ENCODE assay signal across 10 cellular contexts in the genomic region with DNA sequence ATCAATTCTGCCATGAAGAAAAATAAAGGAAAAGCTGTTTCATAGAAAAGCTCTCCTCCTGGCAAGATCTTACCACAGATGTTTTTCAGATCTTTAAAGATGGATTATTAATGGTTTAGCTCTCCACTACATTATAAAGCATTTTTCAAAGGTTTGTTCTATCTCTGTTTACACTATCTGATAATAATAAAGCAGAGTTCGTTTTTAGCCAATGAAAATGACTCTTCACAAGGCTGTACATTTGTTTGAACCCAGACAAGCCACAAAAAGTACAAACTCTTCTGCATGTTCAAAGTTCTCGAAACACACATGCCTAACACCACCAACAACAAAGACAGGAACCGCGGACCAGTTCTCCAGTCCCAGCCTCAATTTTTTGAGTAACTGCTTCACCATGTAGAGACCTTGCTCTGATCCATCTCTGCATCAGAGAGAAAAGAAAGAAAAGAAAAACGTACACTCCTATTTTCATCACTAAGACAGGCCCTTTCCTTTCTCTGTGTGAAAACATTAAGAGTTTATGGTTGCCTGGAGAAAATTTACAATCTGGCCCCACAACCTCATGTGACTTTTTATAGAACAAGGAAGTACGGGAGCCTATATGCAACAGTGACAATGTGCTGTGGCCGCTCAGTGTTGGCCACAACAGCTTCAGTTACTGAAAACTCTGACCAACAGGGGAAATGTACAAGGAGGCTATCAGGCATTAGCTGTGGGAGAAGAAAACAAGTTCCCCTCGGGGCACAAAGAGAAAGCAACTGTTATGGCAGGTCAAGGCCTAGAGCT.
DNase-seq lines count a peak whose midpoint lies in the region; ATAC-seq, FAIRE-seq and TF ChIP-seq lines count a peak whose summit lies in the region.
"Had no signal": no experiment of that assay in that cellular context is flagged by ENCODE, and none has a peak within 500 bp of the region (broad histone marks: within the 10 kb centered on the region; RNA-seq: fewer than 3 reads in every experiment).

No MANE protein-coding gene starts in this region.

- peak; percentile 47 for ATAC-seq in HG03342 (IDR thresholded peaks at IDR 0.05; ENCODE audit: unreplicated experiment)
- peak; percentile 7 to 34 for ATAC-seq in naive B cell (ENCODE audit: low read depth in 2 of 2)

- FAIRE-seq in GM12891 (lab: Jason Lieb, UNC): peak; percentile 87
- FAIRE-seq: astrocyte had no signal

- H3K9me3 Mint-ChIP-seq in activated T-helper 1 cell treated with anti-CD3 and anti-CD28 coated beads, Interleukin-12 subunit alpha, Interleukin-12 subunit beta, Interleukin-2, Interleukin-4 antibody, amounts not matched to agents 30 ng/mL and 10 ng/mL and 1 ng/mL, durations not matched to agents 14 hours and 24 hours and 36 hours: peaks cover 5% of the 10 kb centered on the region
- H3K9me3 Mint-ChIP-seq in naive B cell: peaks cover 0 to 8% (median 0%) of the 10 kb centered on the region in 7 donors

- peaks cover 11% of the 10 kb centered on the region for H3K36me3 Mint-ChIP-seq in activated T-helper 1 cell treated with anti-CD3 and anti-CD28 coated beads, Interleukin-12 subunit alpha, Interleukin-12 subunit beta, Interleukin-2, Interleukin-4 antibody, amounts not matched to agents 30 ng/mL and 10 ng/mL and 1 ng/mL, durations not matched to agents 14 hours and 24 hours and 36 hours (ENCODE audit: low read depth)
- H3K36me3 Mint-ChIP-seq in naive B cell: peaks cover 0 to 17% of the 10 kb centered on the region in 2 donors

- no peaks in the 10 kb centered on the region for H3K27me3 Mint-ChIP-seq in activated T-helper 1 cell treated with anti-CD3 and anti-CD28 coated beads, Interleukin-12 subunit alpha, Interleukin-12 subunit beta, Interleukin-2, Interleukin-4 antibody, amounts not matched to agents 30 ng/mL and 10 ng/mL and 1 ng/mL, durations not matched to agents 14 hours and 24 hours and 36 hours (ENCODE audit: insufficient read depth)
- H3K27me3 Mint-ChIP-seq in naive B cell: no peaks in the 10 kb centered on the region

- DNase-seq in GM12891 (ENCODE audit: insufficient read length, low spot score) (no peak), naive B cell (peak; percentile 48), cerebellar cortex (ENCODE audit: low spot score) (no peak), pons (ENCODE audit: low spot score) (no peak), DMS 273 treated with DMSO at 0.1 percent for 48 hours (lab: John Stamatoyannopoulos, UW) (no peak), NCI-H82 treated with DMSO at 0.1 percent for 48 hours (lab: John Stamatoyannopoulos, UW; ENCODE audit: unreplicated experiment) (no peak)
- DNase-seq in activated T-helper 1 cell treated with anti-CD3 and anti-CD28 coated beads, Interleukin-12 subunit alpha, Interleukin-12 subunit beta, Interleukin-2, Interleukin-4 antibody, amounts not matched to agents 30 ng/mL and 10 ng/mL and 1 ng/mL, durations not matched to agents 14 hours and 24 hours and 36 hours (ENCODE audit: low spot score): no peak
- DNase-seq: NCI-H187 treated with DMSO at 0.1 percent for 48 hours had no signal

- peak overlapping the region; percentile 69 for H3K4me3 Mint-ChIP-seq in activated T-helper 1 cell treated with anti-CD3 and anti-CD28 coated beads, Interleukin-12 subunit alpha, Interleukin-12 subunit beta, Interleukin-2, Interleukin-4 antibody, amounts not matched to agents 30 ng/mL and 10 ng/mL and 1 ng/mL, durations not matched to agents 14 hours and 24 hours and 36 hours
- peak overlapping the region; percentile 12 to 82 (median 52) for H3K4me3 Mint-ChIP-seq in naive B cell

- peak overlapping the region; percentile 99 for H3K27ac Mint-ChIP-seq in activated T-helper 1 cell treated with anti-CD3 and anti-CD28 coated beads, Interleukin-12 subunit alpha, Interleukin-12 subunit beta, Interleukin-2, Interleukin-4 antibody, amounts not matched to agents 30 ng/mL and 10 ng/mL and 1 ng/mL, durations not matched to agents 14 hours and 24 hours and 36 hours
- H3K27ac Mint-ChIP-seq in naive B cell: peak overlapping the region; percentile 94 to 99 (median 97)

- H3K4me1 Mint-ChIP-seq in activated T-helper 1 cell treated with anti-CD3 and anti-CD28 coated beads, Interleukin-12 subunit alpha, Interleukin-12 subunit beta, Interleukin-2, Interleukin-4 antibody, amounts not matched to agents 30 ng/mL and 10 ng/mL and 1 ng/mL, durations not matched to agents 14 hours and 24 hours and 36 hours (ENCODE audit: low read depth): peaks cover 99% of the 10 kb centered on the region
- peaks cover 44 to 60% (median 58%) of the 10 kb centered on the region in 3 donors for H3K4me1 Mint-ChIP-seq in naive B cell

- TF ChIP-seq POLR2A in GM12891 (IDR thresholded peaks at IDR 0.05; ENCODE audit: low read depth, low read length): no peak

- intact Hi-C loops in activated T-helper 1 cell treated with anti-CD3 and anti-CD28 coated beads, Interleukin-12 subunit alpha, Interleukin-12 subunit beta, Interleukin-2, Interleukin-4 antibody, amounts not matched to agents 30 ng/mL and 10 ng/mL and 1 ng/mL, durations not matched to agents 14 hours and 24 hours and 36 hours (cut with micrococcal nuclease): loop anchor here (1.0 to 10.0 kb wide), 11 partner anchors 22 to 1229 kb away; partner anchors contain the start of genes PTGER4 and TTC33

TF ChIP-seq in GM12891, 5 proteins besides CTCF, POLR2A, EP300 and RAD21:
- TF ChIP-seq TAF1 (IDR thresholded peaks at IDR 0.05; ENCODE audit: low read depth, low read length): no peak
- no peak for TF ChIP-seq POU2F2 (IDR thresholded peaks at IDR 0.05; ENCODE audit: low read depth, low read length)
- TF ChIP-seq PAX5 (IDR thresholded peaks at IDR 0.05; ENCODE audit: insufficient read depth, low read length, severe bottlenecking): no peak
- no peak for TF ChIP-seq POLR2AphosphoS5 (IDR thresholded peaks at IDR 0.05; ENCODE audit: low read depth, low read length)
TF ChIP-seq in GM12891: peak in this region for 0.
